Comparison of ENCODE assay signal across 12 cellular contexts in the genomic region with DNA sequence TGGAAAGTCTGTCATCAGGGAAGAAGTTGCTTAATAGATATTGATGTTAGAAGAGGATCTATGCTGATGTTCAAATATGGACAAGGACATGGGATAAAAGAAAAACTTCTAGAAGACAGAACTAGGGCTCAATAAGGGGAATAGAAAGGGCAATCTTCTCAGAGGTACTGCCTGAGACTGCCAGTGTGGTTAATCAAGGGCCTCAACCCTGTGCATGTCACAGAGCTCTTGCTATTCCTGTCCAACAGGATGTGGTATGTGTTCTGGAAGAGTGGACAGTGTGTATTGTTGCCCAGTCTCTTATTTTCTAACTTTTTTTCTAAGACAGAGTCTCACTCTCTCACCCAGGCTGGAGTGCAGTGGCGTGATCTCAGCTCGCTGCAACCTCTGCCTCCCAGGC. TPM values are rescaled to one million over a fixed set of nuclear protein-coding genes. Genes with fewer than 3 reads are reported as not detected.
DNase-seq lines count a peak whose midpoint lies in the region; ATAC-seq and TF ChIP-seq lines count a peak whose summit lies in the region.
"Had no signal": no experiment of that assay in that cellular context is flagged by ENCODE, and none has a peak within 500 bp of the region (broad histone marks: within the 10 kb centered on the region; RNA-seq: fewer than 3 reads in every experiment).

No MANE protein-coding gene starts in this region.

- H3K4me3 ChIP-seq in GM23248 (no peak overlapping the region), A673 (ENCODE audit: low read depth, low read length, poor library complexity, severe bottlenecking) (no peak overlapping the region)
- H3K4me3 ChIP-seq: gastrocnemius medialis, prostate gland, upper lobe of right lung had no signal

- H3K79me2 ChIP-seq in GM23248 (ENCODE audit: insufficient read depth), result no peaks in the 10 kb centered on the region

- H3K4me3 Mint-ChIP-seq in stimulated activated naive CD8-positive, alpha-beta T cell treated with anti-CD3 and anti-CD28 coated beads, Interleukin-15, amount 100 ng/mL, for 72 hours, result no peak overlapping the region
- H3K4me3 Mint-ChIP-seq: central memory CD8-positive, alpha-beta T cell had no signal

- no peak overlapping the region for H3K4me2 ChIP-seq in GM23248 (ENCODE audit: unreplicated experiment)

- CTCF ChIA-PET in A673 (lab: Charles Lee), result interaction anchor here (0.7 kb wide), 1 partner anchor 14 kb away, joined by 3 read pairs; no protein-coding TSS in a partner anchor

- POLR2A ChIA-PET in A673 (lab: Charles Lee; ENCODE audit: low non-redundant PET), result no interaction called here

- H4K20me1 ChIP-seq in GM23248 (ENCODE audit: insufficient read depth), result no peaks in the 10 kb centered on the region

- H2AFZ ChIP-seq in GM23248, result no peak overlapping the region

- intact Hi-C loops in A673 (cut with micrococcal nuclease; ENCODE audit: unreplicated experiment), result no loop called here

- H3K27me3 Mint-ChIP-seq in stimulated activated naive CD8-positive, alpha-beta T cell treated with anti-CD3 and anti-CD28 coated beads, Interleukin-15, amount 100 ng/mL, for 72 hours, result no peaks in the 10 kb centered on the region
- H3K27me3 Mint-ChIP-seq: central memory CD8-positive, alpha-beta T cell had no signal

- H3F3A ChIP-seq in GM23248 (ENCODE audit: insufficient read depth), result no peaks in the 10 kb centered on the region

- peak; percentile 94 for ATAC-seq in HG02642 (IDR thresholded peaks at IDR 0.05; ENCODE audit: poor library complexity, unreplicated experiment)
- ATAC-seq in HG03457 (IDR thresholded peaks at IDR 0.05; ENCODE audit: unreplicated experiment), result peak; percentile 98
- ATAC-seq in stimulated activated naive CD8-positive, alpha-beta T cell treated with anti-CD3 and anti-CD28 coated beads, Interleukin-15, amount 100 ng/mL, for 72 hours, result no peak
- ATAC-seq: gastrocnemius medialis, upper lobe of right lung had no signal

- WGBS in GM23248 (ENCODE audit: low coverage in 1 of 2, low lambda C conversion rate in 2 of 2, missing lambda C conversion rate in 2 of 2), 2 experiments, result 31 to 38% methylated on average over 2 of the region's 2 CpGs

- no TSS peak for BruUV-seq in A673 (replicated peaks; lab: Mats Ljungman, UMichigan)

- H3K9me3 ChIP-seq in GM23248 (ENCODE audit: low read depth) (no peaks in the 10 kb centered on the region), A673 (ENCODE audit: low read depth, low read length, poor library complexity, severe bottlenecking) (no peaks in the 10 kb centered on the region)
- H3K9me3 ChIP-seq: gastrocnemius medialis, prostate gland, upper lobe of right lung had no signal

- TF ChIP-seq CTCF in A673 (conservative IDR thresholded peaks at IDR 0.05; ENCODE audit: low read depth, low read length), result no peak

- H3K4me1 ChIP-seq in GM23248 (ENCODE audit: insufficient read depth) (no peaks in the 10 kb centered on the region), A673 (ENCODE audit: insufficient read depth, low read length, poor library complexity, severe bottlenecking) (no peaks in the 10 kb centered on the region)
- H3K4me1 ChIP-seq: prostate gland, upper lobe of right lung had no signal

- no peaks in the 10 kb centered on the region for H3K9me3 Mint-ChIP-seq in stimulated activated naive CD8-positive, alpha-beta T cell treated with anti-CD3 and anti-CD28 coated beads, Interleukin-15, amount 100 ng/mL, for 72 hours
- H3K9me3 Mint-ChIP-seq: central memory CD8-positive, alpha-beta T cell had no signal

- DNase-seq in Ammon's horn (ENCODE audit: low spot score) (peak; percentile 62), GM19238 (ENCODE audit: insufficient read length, low spot score) (peak; percentile 20), GM23248 (no peak), COLO829 (ENCODE audit: low spot score) (no peak), A673 (ENCODE audit: low spot score) (no peak)
- DNase-seq in stimulated activated naive CD8-positive, alpha-beta T cell treated with anti-CD3 and anti-CD28 coated beads, Interleukin-15, amount 100 ng/mL, for 72 hours, result no peak
- DNase-seq: gastrocnemius medialis, upper lobe of right lung had no signal

- in situ Hi-C loops in GM23248 (cut with MboI), result no loop called here

- no peaks in the 10 kb centered on the region for H3K27me3 ChIP-seq in GM23248 (replicated peaks; ENCODE audit: insufficient read depth)
- H3K27me3 ChIP-seq in A673 (replicated peaks; ENCODE audit: insufficient read depth, low read depth, low read length, poor library complexity), result no peaks in the 10 kb centered on the region
- H3K27me3 ChIP-seq: gastrocnemius medialis, upper lobe of right lung had no signal

- no peaks in the 10 kb centered on the region for H3K4me1 Mint-ChIP-seq in stimulated activated naive CD8-positive, alpha-beta T cell treated with anti-CD3 and anti-CD28 coated beads, Interleukin-15, amount 100 ng/mL, for 72 hours

- H3K27ac ChIP-seq in GM23248 (no peak overlapping the region), A673 (ENCODE audit: low read depth, low read length, poor library complexity, severe bottlenecking) (no peak overlapping the region)
- H3K27ac ChIP-seq: prostate gland, upper lobe of right lung had no signal

- no peaks in the 10 kb centered on the region for H3K9me2 ChIP-seq in GM23248 (ENCODE audit: insufficient read depth)

- H3K27ac Mint-ChIP-seq in stimulated activated naive CD8-positive, alpha-beta T cell treated with anti-CD3 and anti-CD28 coated beads, Interleukin-15, amount 100 ng/mL, for 72 hours, result no peak overlapping the region

- H3K36me3 ChIP-seq in GM23248 (ENCODE audit: low read depth), result no peaks in the 10 kb centered on the region
- H3K36me3 ChIP-seq in A673 (ENCODE audit: insufficient read depth, low read length, poor library complexity, severe bottlenecking), result no peaks in the 10 kb centered on the region
- H3K36me3 ChIP-seq: gastrocnemius medialis, prostate gland, upper lobe of right lung had no signal

- no peak overlapping the region for H3K9ac ChIP-seq in GM23248

RNA-seq across cellular contexts. Expression of gene RNF125, which starts 27.8 kb away (rescaled TPM):
- total RNA-seq in GM23248 (2014; rRNA removed; shearing (Covaris generic)), result 0.32 and 1.4 TPM in 2 replicates
- polyA plus RNA-seq in GM23248 (2016; fragmentation: Nextera tagmentation; extraction: Ambion mirVana), result 0.18 and 0.77 TPM in 2 replicates
- 1.2 and 1.5 TPM in 2 replicates for total RNA-seq in A673 (2021)

RNA-seq across cellular contexts. Expression of gene TRAPPC8, which starts 47.9 kb away (rescaled TPM):
- 39.4 and 44.8 TPM in 2 replicates for total RNA-seq in GM23248 (2014; rRNA removed; shearing (Covaris generic))
- polyA plus RNA-seq in GM23248 (2016; fragmentation: Nextera tagmentation; extraction: Ambion mirVana), result 10.1 and 10.6 TPM in 2 replicates
- 34.1 and 37.9 TPM in 2 replicates for total RNA-seq in A673 (2021)

Comparison
In these comparisons a context has a peak if more than half of its experiments do, and no peak if none do; other contexts are left out.
1. DNase-seq: peak in Ammon's horn (single experiment) and GM19238 (single experiment); none in GM23248 (single experiment), COLO829 (single experiment), stimulated activated naive CD8-positive, alpha-beta T cell treated with anti-CD3 and anti-CD28 coated beads, Interleukin-15, amount 100 ng/mL, for 72 hours (0 of 2) and A673 (single experiment).